1 cellular context compared by ENCODE assay signal in genomic region chr17:28008526-28008925, GRCh38.
TF ChIP-seq lines count a peak whose summit lies in the region.

No MANE protein-coding gene starts in this region.

TF ChIP-seq in WTC11, 78 proteins besides CTCF, POLR2A, EP300 and RAD21 (continued from another document):
- TF ChIP-seq, protein P1, sequence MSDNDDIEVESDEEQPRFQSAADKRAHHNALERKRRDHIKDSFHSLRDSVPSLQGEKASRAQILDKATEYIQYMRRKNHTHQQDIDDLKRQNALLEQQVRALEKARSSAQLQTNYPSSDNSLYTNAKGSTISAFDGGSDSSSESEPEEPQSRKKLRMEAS (CRISPR knock-in tag; IDR thresholded peaks at IDR 0.05), result peak; percentile 83; the same call in 1 of the 2 replicates
- TF ChIP-seq, protein P2, sequence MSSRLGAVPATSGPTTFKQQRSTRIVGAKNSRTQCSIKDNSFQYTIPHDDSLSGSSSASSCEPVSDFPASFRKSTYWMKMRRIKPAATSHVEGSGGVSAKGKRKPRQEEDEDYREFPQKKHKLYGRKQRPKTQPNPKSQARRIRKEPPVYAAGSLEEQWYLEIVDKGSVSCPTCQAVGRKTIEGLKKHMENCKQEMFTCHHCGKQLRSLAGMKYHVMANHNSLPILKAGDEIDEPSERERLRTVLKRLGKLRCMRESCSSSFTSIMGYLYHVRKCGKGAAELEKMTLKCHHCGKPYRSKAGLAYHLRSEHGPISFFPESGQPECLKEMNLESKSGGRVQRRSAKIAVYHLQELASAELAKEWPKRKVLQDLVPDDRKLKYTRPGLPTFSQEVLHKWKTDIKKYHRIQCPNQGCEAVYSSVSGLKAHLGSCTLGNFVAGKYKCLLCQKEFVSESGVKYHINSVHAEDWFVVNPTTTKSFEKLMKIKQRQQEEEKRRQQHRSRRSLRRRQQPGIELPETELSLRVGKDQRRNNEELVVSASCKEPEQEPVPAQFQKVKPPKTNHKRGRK (CRISPR knock-in tag; IDR thresholded peaks at IDR 0.05; ENCODE audit: borderline replicate concordance), result peak; percentile 79; the same call in 1 of the 2 replicates
- TF ChIP-seq, protein P3, sequence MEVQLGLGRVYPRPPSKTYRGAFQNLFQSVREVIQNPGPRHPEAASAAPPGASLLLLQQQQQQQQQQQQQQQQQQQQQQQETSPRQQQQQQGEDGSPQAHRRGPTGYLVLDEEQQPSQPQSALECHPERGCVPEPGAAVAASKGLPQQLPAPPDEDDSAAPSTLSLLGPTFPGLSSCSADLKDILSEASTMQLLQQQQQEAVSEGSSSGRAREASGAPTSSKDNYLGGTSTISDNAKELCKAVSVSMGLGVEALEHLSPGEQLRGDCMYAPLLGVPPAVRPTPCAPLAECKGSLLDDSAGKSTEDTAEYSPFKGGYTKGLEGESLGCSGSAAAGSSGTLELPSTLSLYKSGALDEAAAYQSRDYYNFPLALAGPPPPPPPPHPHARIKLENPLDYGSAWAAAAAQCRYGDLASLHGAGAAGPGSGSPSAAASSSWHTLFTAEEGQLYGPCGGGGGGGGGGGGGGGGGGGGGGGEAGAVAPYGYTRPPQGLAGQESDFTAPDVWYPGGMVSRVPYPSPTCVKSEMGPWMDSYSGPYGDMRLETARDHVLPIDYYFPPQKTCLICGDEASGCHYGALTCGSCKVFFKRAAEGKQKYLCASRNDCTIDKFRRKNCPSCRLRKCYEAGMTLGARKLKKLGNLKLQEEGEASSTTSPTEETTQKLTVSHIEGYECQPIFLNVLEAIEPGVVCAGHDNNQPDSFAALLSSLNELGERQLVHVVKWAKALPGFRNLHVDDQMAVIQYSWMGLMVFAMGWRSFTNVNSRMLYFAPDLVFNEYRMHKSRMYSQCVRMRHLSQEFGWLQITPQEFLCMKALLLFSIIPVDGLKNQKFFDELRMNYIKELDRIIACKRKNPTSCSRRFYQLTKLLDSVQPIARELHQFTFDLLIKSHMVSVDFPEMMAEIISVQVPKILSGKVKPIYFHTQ (CRISPR knock-in tag; IDR thresholded peaks at IDR 0.05), result no peak
- no peak for TF ChIP-seq CBFB (CRISPR knock-in tag; IDR thresholded peaks at IDR 0.05; ENCODE audit: low read depth)
- peak; percentile 96 for TF ChIP-seq SMAD3 (CRISPR knock-in tag; IDR thresholded peaks at IDR 0.05; ENCODE audit: borderline replicate concordance)
- TF ChIP-seq NFE2L1 (CRISPR knock-in tag; IDR thresholded peaks at IDR 0.05), result peak; percentile 92
- no peak for TF ChIP-seq SOX15 (CRISPR knock-in tag; IDR thresholded peaks at IDR 0.05)
- no peak for TF ChIP-seq ZNF121 (CRISPR knock-in tag; IDR thresholded peaks at IDR 0.05)
- TF ChIP-seq, protein P4, sequence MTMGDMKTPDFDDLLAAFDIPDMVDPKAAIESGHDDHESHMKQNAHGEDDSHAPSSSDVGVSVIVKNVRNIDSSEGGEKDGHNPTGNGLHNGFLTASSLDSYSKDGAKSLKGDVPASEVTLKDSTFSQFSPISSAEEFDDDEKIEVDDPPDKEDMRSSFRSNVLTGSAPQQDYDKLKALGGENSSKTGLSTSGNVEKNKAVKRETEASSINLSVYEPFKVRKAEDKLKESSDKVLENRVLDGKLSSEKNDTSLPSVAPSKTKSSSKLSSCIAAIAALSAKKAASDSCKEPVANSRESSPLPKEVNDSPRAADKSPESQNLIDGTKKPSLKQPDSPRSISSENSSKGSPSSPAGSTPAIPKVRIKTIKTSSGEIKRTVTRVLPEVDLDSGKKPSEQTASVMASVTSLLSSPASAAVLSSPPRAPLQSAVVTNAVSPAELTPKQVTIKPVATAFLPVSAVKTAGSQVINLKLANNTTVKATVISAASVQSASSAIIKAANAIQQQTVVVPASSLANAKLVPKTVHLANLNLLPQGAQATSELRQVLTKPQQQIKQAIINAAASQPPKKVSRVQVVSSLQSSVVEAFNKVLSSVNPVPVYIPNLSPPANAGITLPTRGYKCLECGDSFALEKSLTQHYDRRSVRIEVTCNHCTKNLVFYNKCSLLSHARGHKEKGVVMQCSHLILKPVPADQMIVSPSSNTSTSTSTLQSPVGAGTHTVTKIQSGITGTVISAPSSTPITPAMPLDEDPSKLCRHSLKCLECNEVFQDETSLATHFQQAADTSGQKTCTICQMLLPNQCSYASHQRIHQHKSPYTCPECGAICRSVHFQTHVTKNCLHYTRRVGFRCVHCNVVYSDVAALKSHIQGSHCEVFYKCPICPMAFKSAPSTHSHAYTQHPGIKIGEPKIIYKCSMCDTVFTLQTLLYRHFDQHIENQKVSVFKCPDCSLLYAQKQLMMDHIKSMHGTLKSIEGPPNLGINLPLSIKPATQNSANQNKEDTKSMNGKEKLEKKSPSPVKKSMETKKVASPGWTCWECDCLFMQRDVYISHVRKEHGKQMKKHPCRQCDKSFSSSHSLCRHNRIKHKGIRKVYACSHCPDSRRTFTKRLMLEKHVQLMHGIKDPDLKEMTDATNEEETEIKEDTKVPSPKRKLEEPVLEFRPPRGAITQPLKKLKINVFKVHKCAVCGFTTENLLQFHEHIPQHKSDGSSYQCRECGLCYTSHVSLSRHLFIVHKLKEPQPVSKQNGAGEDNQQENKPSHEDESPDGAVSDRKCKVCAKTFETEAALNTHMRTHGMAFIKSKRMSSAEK (CRISPR knock-in tag; IDR thresholded peaks at IDR 0.05; ENCODE audit: borderline replicate concordance), result no peak
- TF ChIP-seq NFATC4 (CRISPR knock-in tag; IDR thresholded peaks at IDR 0.05), result no peak
- TF ChIP-seq TCF7 (CRISPR knock-in tag; IDR thresholded peaks at IDR 0.05; ENCODE audit: low read depth), result peak; percentile 93
- peak; percentile 96 for TF ChIP-seq TEAD1 (CRISPR knock-in tag; IDR thresholded peaks at IDR 0.05)
- no peak for TF ChIP-seq MXD4 (CRISPR knock-in tag; IDR thresholded peaks at IDR 0.05; ENCODE audit: borderline replicate concordance)
- TF ChIP-seq, protein P5, sequence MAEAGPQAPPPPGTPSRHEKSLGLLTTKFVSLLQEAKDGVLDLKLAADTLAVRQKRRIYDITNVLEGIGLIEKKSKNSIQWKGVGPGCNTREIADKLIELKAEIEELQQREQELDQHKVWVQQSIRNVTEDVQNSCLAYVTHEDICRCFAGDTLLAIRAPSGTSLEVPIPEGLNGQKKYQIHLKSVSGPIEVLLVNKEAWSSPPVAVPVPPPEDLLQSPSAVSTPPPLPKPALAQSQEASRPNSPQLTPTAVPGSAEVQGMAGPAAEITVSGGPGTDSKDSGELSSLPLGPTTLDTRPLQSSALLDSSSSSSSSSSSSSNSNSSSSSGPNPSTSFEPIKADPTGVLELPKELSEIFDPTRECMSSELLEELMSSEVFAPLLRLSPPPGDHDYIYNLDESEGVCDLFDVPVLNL (CRISPR knock-in tag; IDR thresholded peaks at IDR 0.05; ENCODE audit: borderline replicate concordance, low read depth), result peak; percentile 84
- TF ChIP-seq TEAD4 (CRISPR knock-in tag; IDR thresholded peaks at IDR 0.05), result peak; percentile 96
- peak; percentile 80; the same call in 1 of the 2 replicates for TF ChIP-seq PRRX2 (CRISPR knock-in tag; IDR thresholded peaks at IDR 0.05)
- peak; percentile 85; the same call in 1 of the 2 replicates for TF ChIP-seq ETV6 (CRISPR knock-in tag; IDR thresholded peaks at IDR 0.05)
- no peak for TF ChIP-seq OVOL2 (CRISPR knock-in tag; IDR thresholded peaks at IDR 0.05; ENCODE audit: borderline replicate concordance)
- TF ChIP-seq SP1 (CRISPR knock-in tag; conservative IDR thresholded peaks at IDR 0.05), result 0 out of 2 replicates have a peak, but pooled peaks have one; percentile 33
- peak; percentile 62; the same call in 1 of the 2 replicates for TF ChIP-seq MYBL2 (CRISPR knock-in tag; IDR thresholded peaks at IDR 0.05)
- TF ChIP-seq ZNF317 (CRISPR knock-in tag; IDR thresholded peaks at IDR 0.05; ENCODE audit: borderline replicate concordance, low read depth), result no peak
- TF ChIP-seq RELA (CRISPR knock-in tag; IDR thresholded peaks at IDR 0.05; ENCODE audit: borderline replicate concordance), result no peak
- no peak for TF ChIP-seq ZNF671 (CRISPR knock-in tag; IDR thresholded peaks at IDR 0.05)
- TF ChIP-seq ZNF263 (CRISPR knock-in tag; IDR thresholded peaks at IDR 0.05; ENCODE audit: low read depth), result peak; percentile 42; the same call in 1 of the 2 replicates
- TF ChIP-seq SMAD4 (CRISPR knock-in tag; IDR thresholded peaks at IDR 0.05), result peak; percentile 95
- TF ChIP-seq ZNF219 (CRISPR knock-in tag; IDR thresholded peaks at IDR 0.05; ENCODE audit: borderline replicate concordance), result peak; percentile 98
- no peak for TF ChIP-seq GRHL2 (CRISPR knock-in tag; IDR thresholded peaks at IDR 0.05; ENCODE audit: insufficient replicate concordance, severe bottlenecking)
- TF ChIP-seq TP53 (CRISPR knock-in tag; IDR thresholded peaks at IDR 0.05), result peak; percentile 93; the same call in 1 of the 2 replicates
- TF ChIP-seq EMX1 (CRISPR knock-in tag; IDR thresholded peaks at IDR 0.05), result peak; percentile 81; the same call in 1 of the 2 replicates
- TF ChIP-seq, protein P6, sequence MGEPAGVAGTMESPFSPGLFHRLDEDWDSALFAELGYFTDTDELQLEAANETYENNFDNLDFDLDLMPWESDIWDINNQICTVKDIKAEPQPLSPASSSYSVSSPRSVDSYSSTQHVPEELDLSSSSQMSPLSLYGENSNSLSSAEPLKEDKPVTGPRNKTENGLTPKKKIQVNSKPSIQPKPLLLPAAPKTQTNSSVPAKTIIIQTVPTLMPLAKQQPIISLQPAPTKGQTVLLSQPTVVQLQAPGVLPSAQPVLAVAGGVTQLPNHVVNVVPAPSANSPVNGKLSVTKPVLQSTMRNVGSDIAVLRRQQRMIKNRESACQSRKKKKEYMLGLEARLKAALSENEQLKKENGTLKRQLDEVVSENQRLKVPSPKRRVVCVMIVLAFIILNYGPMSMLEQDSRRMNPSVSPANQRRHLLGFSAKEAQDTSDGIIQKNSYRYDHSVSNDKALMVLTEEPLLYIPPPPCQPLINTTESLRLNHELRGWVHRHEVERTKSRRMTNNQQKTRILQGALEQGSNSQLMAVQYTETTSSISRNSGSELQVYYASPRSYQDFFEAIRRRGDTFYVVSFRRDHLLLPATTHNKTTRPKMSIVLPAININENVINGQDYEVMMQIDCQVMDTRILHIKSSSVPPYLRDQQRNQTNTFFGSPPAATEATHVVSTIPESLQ (CRISPR knock-in tag; IDR thresholded peaks at IDR 0.05), result 0 out of 2 replicates have a peak, but pooled peaks have one; percentile 68
- TF ChIP-seq ATF2 (CRISPR knock-in tag; IDR thresholded peaks at IDR 0.05; ENCODE audit: borderline replicate concordance, low read depth), result 0 out of 2 replicates have a peak, but pooled peaks have one; percentile 54
- TF ChIP-seq, protein P7, sequence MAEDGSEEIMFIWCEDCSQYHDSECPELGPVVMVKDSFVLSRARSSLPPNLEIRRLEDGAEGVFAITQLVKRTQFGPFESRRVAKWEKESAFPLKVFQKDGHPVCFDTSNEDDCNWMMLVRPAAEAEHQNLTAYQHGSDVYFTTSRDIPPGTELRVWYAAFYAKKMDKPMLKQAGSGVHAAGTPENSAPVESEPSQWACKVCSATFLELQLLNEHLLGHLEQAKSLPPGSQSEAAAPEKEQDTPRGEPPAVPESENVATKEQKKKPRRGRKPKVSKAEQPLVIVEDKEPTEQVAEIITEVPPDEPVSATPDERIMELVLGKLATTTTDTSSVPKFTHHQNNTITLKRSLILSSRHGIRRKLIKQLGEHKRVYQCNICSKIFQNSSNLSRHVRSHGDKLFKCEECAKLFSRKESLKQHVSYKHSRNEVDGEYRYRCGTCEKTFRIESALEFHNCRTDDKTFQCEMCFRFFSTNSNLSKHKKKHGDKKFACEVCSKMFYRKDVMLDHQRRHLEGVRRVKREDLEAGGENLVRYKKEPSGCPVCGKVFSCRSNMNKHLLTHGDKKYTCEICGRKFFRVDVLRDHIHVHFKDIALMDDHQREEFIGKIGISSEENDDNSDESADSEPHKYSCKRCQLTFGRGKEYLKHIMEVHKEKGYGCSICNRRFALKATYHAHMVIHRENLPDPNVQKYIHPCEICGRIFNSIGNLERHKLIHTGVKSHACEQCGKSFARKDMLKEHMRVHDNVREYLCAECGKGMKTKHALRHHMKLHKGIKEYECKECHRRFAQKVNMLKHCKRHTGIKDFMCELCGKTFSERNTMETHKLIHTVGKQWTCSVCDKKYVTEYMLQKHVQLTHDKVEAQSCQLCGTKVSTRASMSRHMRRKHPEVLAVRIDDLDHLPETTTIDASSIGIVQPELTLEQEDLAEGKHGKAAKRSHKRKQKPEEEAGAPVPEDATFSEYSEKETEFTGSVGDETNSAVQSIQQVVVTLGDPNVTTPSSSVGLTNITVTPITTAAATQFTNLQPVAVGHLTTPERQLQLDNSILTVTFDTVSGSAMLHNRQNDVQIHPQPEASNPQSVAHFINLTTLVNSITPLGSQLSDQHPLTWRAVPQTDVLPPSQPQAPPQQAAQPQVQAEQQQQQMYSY (CRISPR knock-in tag; IDR thresholded peaks at IDR 0.05), result peak; percentile 31; the same call in 1 of the 2 replicates
- TF ChIP-seq FOXK1 (CRISPR knock-in tag; IDR thresholded peaks at IDR 0.05), result peak; percentile 90; the same call in 1 of the 2 replicates
- TF ChIP-seq HMGA2 (CRISPR knock-in tag; IDR thresholded peaks at IDR 0.05), result no peak
